In the genomic region with DNA sequence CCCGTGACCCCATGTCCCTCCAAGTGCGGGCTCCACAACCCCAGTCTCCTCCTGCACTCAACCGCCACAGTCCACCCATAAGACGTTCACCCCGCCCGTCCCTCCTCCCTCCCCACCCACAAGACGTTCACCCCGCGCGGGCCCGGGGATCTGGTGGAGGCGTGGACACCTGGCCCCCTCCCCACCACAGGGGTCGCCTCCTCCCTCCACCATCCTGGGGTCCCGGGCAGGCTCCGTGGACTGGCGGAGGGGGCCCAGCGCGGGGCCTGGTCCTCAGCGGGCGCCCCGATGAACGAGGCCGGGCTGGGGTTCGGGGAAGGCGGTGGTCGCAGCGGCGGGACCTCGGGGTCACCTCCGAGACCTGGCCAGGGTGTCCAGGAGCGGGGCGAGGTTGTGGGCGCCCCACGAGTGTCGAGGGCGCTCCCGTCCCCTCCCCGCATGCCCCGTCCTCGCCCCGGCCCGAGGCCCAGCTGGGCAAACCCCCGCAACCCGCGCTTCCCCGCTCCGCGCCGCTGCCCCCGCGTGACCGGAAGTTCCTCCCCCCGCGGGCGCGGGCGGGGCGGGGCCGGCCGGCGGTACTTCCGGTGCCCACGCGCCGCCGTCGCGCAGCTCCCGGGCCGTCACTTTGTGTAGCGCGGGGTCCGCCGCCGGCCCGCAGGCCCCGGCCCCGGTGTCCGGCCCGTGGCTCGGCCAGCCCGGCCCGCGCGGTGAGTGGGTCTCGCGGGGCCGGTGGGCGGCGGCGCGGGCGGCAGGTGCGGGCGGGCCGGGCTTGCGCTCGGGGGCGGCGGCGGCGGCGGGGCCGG, we compare ENCODE assay signal across 8 cellular contexts. TPM values are rescaled to one million over a fixed set of nuclear protein-coding genes. Genes with fewer than 3 reads are reported as not detected.
DNase-seq lines count a peak whose midpoint lies in the region; ATAC-seq and TF ChIP-seq lines count a peak whose summit lies in the region.

TSS of gene ZNF316 (plus strand) at position 578 of the 803 bp plus-strand sequence. CDS start 5,092 bp downstream, outside the sequence.

- H4K20me1 ChIP-seq in OCI-LY7 (ENCODE audit: insufficient read depth, low read length): no peaks in the 10 kb centered on the region

- H3K9me2 ChIP-seq in OCI-LY7 (ENCODE audit: insufficient read depth, low read length): no peaks in the 10 kb centered on the region

- CTCF ChIA-PET in OCI-LY7 (lab: Charles Lee; ENCODE audit: unreplicated experiment): no interaction called here

- no peaks in the 10 kb centered on the region for H3K9me3 Mint-ChIP-seq in nephron

- H3K9me3 ChIP-seq in OCI-LY7 (ENCODE audit: low read length): 0 out of 2 replicates have a peak, but pooled peaks cover 5% of the 10 kb centered on the region
- no peaks in the 10 kb centered on the region for H3K9me3 ChIP-seq in stomach smooth muscle (ENCODE audit: control insufficient read depth in 2 of 2, low read length in 2 of 2)

- peak within 1 kb of the TSS; percentile 90 for H2AFZ ChIP-seq in OCI-LY7 (ENCODE audit: low read length)

- DNase-seq in SIG-M5 treated with dmso at 0.1 percent for 504 hours (lab: John Stamatoyannopoulos, UW; ENCODE audit: unreplicated experiment): peak; percentile 32
- no peak for DNase-seq in SIG-M5 (lab: John Stamatoyannopoulos, UW)
- DNase-seq in OCI-LY7 (ENCODE audit: low spot score): peak; percentile 74
- DNase-seq in activated T-helper 1 cell treated with Interleukin-2 at 50 U/mL for 16 hours (ENCODE audit: low read depth): peak; percentile 52
- peak; percentile 28 for DNase-seq in fibroblast of peridontal ligament (ENCODE audit: extremely low read depth)

- no peaks in the 10 kb centered on the region for H3K27me3 Mint-ChIP-seq in nephron (ENCODE audit: low read depth)

- peak within 1 kb of the TSS; percentile 85 to 87 (median 87) for H3K4me3 Mint-ChIP-seq in nephron

- H3K27ac ChIP-seq in OCI-LY7 (ENCODE audit: low read depth, low read length, poor library complexity, severe bottlenecking) (peak within 1 kb of the TSS; percentile 19), stomach smooth muscle (ENCODE audit: low read length) (peak within 1 kb of the TSS; percentile 11)

- peaks cover 17% of the 10 kb centered on the region for H3K79me2 ChIP-seq in OCI-LY7 (ENCODE audit: insufficient read depth, low read depth, low read length)

- H3K4me2 ChIP-seq in OCI-LY7 (ENCODE audit: low read length): peak within 1 kb of the TSS; percentile 86

- no TSS peak for BruUV-seq in OCI-LY7 (replicated peaks; lab: Mats Ljungman, UMichigan)

- intact Hi-C loops in OCI-LY7 (cut with micrococcal nuclease; ENCODE audit: unreplicated experiment): loop anchor here (1.0 kb wide), 2 partner anchors 47 to 121 kb away; partner anchors contain the start of gene INTS15

- no peaks in the 10 kb centered on the region for H3K27me3 ChIP-seq in stomach smooth muscle (ENCODE audit: control insufficient read depth in 1 of 2, insufficient read depth in 2 of 2, low read length in 2 of 2)

- peaks cover 32% of the 10 kb centered on the region for H3K36me3 Mint-ChIP-seq in nephron (ENCODE audit: low read depth)

- H3K36me3 ChIP-seq in OCI-LY7 (ENCODE audit: insufficient read depth, low read length): peaks cover 32% of the 10 kb centered on the region
- peaks cover 2 to 5% of the 10 kb centered on the region in 2 donors for H3K36me3 ChIP-seq in stomach smooth muscle (ENCODE audit: control insufficient read depth in 2 of 2, insufficient read depth in 2 of 2, low read length in 2 of 2)

- H3K4me3 ChIP-seq in OCI-LY7 (ENCODE audit: low read depth, low read length, poor library complexity, severe bottlenecking): peak within 1 kb of the TSS; percentile 81
- H3K4me3 ChIP-seq in stomach smooth muscle (ENCODE audit: low read length in 2 of 2): peak within 1 kb of the TSS; percentile 80 to 81

- no peak for TF ChIP-seq CTCF in OCI-LY7 (conservative IDR thresholded peaks at IDR 0.05; ENCODE audit: low read length)
- TF ChIP-seq CTCF in nephron (IDR thresholded peaks at IDR 0.05; ENCODE audit: unreplicated experiment in 3 of 3): no peak

- POLR2A ChIA-PET in OCI-LY7 (lab: Charles Lee): interaction anchor here (1.2 to 1.6 kb wide), 2 partner anchors 16 to 104 kb away, joined by 3 to 4 read pairs; no protein-coding TSS in a partner anchor

- H3K9ac ChIP-seq in stomach smooth muscle (ENCODE audit: low read length in 2 of 2): peak within 1 kb of the TSS; percentile 73 to 85

- H3K4me1 ChIP-seq in OCI-LY7 (ENCODE audit: insufficient read depth, low read length, poor library complexity, severe bottlenecking) (peaks cover 12% of the 10 kb centered on the region), stomach smooth muscle (ENCODE audit: control insufficient read depth, insufficient read depth, low read length) (peaks cover 18% of the 10 kb centered on the region)

- ATAC-seq in HG02885 (IDR thresholded peaks at IDR 0.05; ENCODE audit: poor library complexity, unreplicated experiment): peak; percentile 77

- peaks cover 16% of the 10 kb centered on the region for H3K4me1 Mint-ChIP-seq in nephron

- peak within 1 kb of the TSS in 2 of 3 experiments; percentile 12 to 38 for H3K27ac Mint-ChIP-seq in nephron

RNA-seq across cellular contexts. Expression of gene ZNF316, which starts in this region (rescaled TPM):
- total RNA-seq in OCI-LY7 (2014; rRNA removed; shearing (Covaris generic)): 17.1 and 18.1 TPM in 2 replicates
- total RNA-seq in OCI-LY7 (2022): 34.2 and 37.5 TPM in 2 replicates
